Comparison of ENCODE assay signal across 8 cellular contexts in the genomic region with DNA sequence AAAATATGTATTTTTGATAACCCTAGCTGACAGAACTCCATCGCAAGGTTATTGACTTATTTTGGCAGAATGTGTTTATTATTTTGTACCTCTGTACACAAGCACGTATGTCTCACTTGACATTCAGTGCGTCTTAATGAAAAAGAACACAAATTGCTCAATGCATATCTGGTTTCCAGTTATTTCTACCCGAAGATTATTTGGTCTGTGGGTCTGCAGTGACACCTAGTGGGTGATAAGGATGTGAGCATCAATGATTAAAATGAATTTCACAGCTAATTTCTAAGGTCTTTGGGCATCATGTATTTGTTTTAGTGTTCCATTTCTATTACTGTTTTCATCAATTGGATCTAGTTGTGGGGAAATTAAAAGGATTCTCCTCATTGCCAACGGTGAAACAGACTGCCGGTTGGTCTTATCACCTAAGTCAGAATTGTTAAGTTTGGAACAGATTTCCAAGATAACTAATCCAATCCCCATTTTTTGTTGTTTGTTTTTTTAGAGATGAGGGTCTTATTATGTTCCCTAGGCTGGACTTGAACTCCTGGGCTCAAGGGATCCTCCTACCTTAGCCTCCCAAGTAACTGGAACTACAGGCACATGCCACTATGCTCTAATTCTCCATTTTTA. TPM values are rescaled to one million over a fixed set of nuclear protein-coding genes. Genes with fewer than 3 reads are reported as not detected.
DNase-seq lines count a peak whose midpoint lies in the region; ATAC-seq and TF ChIP-seq lines count a peak whose summit lies in the region.

No MANE protein-coding gene starts in this region.

- H3K27me3 ChIP-seq in gastroesophageal sphincter, result no peaks in the 10 kb centered on the region

- no peak overlapping the region for H3K4me3 ChIP-seq in gastroesophageal sphincter

- peak; percentile 38 for DNase-seq in COLO668 (lab: John Stamatoyannopoulos, UW; ENCODE audit: unreplicated experiment)
- peak; percentile 62 for DNase-seq in HEK293T (ENCODE audit: extremely low spot score)
- DNase-seq in NOMO-1 treated with DMSO at 0.1 percent for 48 hours (lab: John Stamatoyannopoulos, UW; ENCODE audit: unreplicated experiment), result peak; percentile 67
- DNase-seq in activated naive CD4-positive, alpha-beta T cell treated with anti-CD3 and anti-CD28 coated beads for 36 hours, result peak; percentile 67
- DNase-seq in pulmonary artery endothelial cell (ENCODE audit: low read depth, low spot score), result peak; percentile 20
- DNase-seq in D341Med (ENCODE audit: low spot score), result no peak

- no peak for TF ChIP-seq EP300 in gastroesophageal sphincter (IDR thresholded peaks at IDR 0.05)

- POLR2A ChIA-PET in HEK293T (lab: Yijun Ruan, JAX), result interaction anchor here (0.6 kb wide), 1 partner anchor 957 kb away, joined by 3 read pairs; no protein-coding TSS in a partner anchor

- peaks cover 15% of the 10 kb centered on the region for H3K36me3 Mint-ChIP-seq in activated naive CD4-positive, alpha-beta T cell treated with anti-CD3 and anti-CD28 coated beads for 36 hours (ENCODE audit: low read depth)

- H3K4me1 Mint-ChIP-seq in activated naive CD4-positive, alpha-beta T cell treated with anti-CD3 and anti-CD28 coated beads for 36 hours (ENCODE audit: low read depth), result peaks cover 12% of the 10 kb centered on the region

- no peaks in the 10 kb centered on the region for H3K9me3 ChIP-seq in gastroesophageal sphincter

- intact Hi-C loops in activated naive CD4-positive, alpha-beta T cell treated with anti-CD3 and anti-CD28 coated beads for 36 hours (cut with micrococcal nuclease), result loop anchor here (1.0 to 10.0 kb wide), 7 partner anchors 54 to 737 kb away; no protein-coding TSS in a partner anchor

- no peaks in the 10 kb centered on the region for H3K27me3 Mint-ChIP-seq in activated naive CD4-positive, alpha-beta T cell treated with anti-CD3 and anti-CD28 coated beads for 36 hours (ENCODE audit: low read depth)

- no peak overlapping the region for H3K27ac Mint-ChIP-seq in activated naive CD4-positive, alpha-beta T cell treated with anti-CD3 and anti-CD28 coated beads for 36 hours

- WGBS in gastroesophageal sphincter (ENCODE audit: low coverage in 1 of 2), 2 donors, result 22 to 28% methylated on average over 6 of the region's 6 CpGs

- peak overlapping the region in 1 of 4 donors; percentile 46 for H3K27ac ChIP-seq in gastroesophageal sphincter

- H3K9me3 Mint-ChIP-seq in activated naive CD4-positive, alpha-beta T cell treated with anti-CD3 and anti-CD28 coated beads for 36 hours, result no peaks in the 10 kb centered on the region

- TF ChIP-seq CTCF in gastroesophageal sphincter (IDR thresholded peaks at IDR 0.05), result peak; percentile 73 to 94 (median 86)

- ATAC-seq in gastroesophageal sphincter (no peak), HG03565 (IDR thresholded peaks at IDR 0.05; ENCODE audit: unreplicated experiment) (no peak)

- peaks cover 0 to 57% of the 10 kb centered on the region in 2 donors for H3K36me3 ChIP-seq in gastroesophageal sphincter

- H3K4me3 Mint-ChIP-seq in activated naive CD4-positive, alpha-beta T cell treated with anti-CD3 and anti-CD28 coated beads for 36 hours, result no peak overlapping the region

- TF ChIP-seq POLR2A in gastroesophageal sphincter (IDR thresholded peaks at IDR 0.05), result no peak

- CTCF ChIA-PET in HEK293T (lab: Yijun Ruan, JAX), result interaction anchor here (0.6 to 4.1 kb wide), 7 partner anchors 9 to 885 kb away, joined by 3 to 28 read pairs (median 4); no protein-coding TSS in a partner anchor
- CTCF ChIA-PET in activated naive CD4-positive, alpha-beta T cell treated with anti-CD3 and anti-CD28 coated beads for 36 hours (lab: Charles Lee), result interaction anchor here (0.7 to 5.0 kb wide), 18 partner anchors 9 to 739 kb away, joined by 3 to 38 read pairs (median 4); a partner anchor contains a TSS

- H3K4me1 ChIP-seq in gastroesophageal sphincter, result peaks cover 0 to 23% (median 0%) of the 10 kb centered on the region in 3 donors

TF ChIP-seq in HEK293T, 16 proteins besides CTCF, POLR2A, EP300 and RAD21:
- TF ChIP-seq FOXA1 (IDR thresholded peaks at IDR 0.05) (no peak), FOXM1 (IDR thresholded peaks at IDR 0.05; ENCODE audit: borderline replicate concordance) (no peak), FOXK2 (IDR thresholded peaks at IDR 0.05) (no peak), ZNF384 (IDR thresholded peaks at IDR 0.05) (no peak), HDGF (IDR thresholded peaks at IDR 0.05; ENCODE audit: borderline replicate concordance) (no peak), L3MBTL2 (conservative IDR thresholded peaks at IDR 0.05) (no peak), NFRKB (IDR thresholded peaks at IDR 0.05) (no peak), LEF1 (IDR thresholded peaks at IDR 0.05; ENCODE audit: borderline replicate concordance) (no peak), ARNT (IDR thresholded peaks at IDR 0.05) (no peak), SUZ12 (IDR thresholded peaks at IDR 0.05) (no peak), ELF4 (IDR thresholded peaks at IDR 0.05) (no peak), SP1 (IDR thresholded peaks at IDR 0.05) (no peak), TARDBP (IDR thresholded peaks at IDR 0.05) (no peak), CTBP1 (IDR thresholded peaks at IDR 0.05; ENCODE audit: borderline replicate concordance) (no peak), BHLHE40 (IDR thresholded peaks at IDR 0.05; ENCODE audit: borderline replicate concordance) (no peak)
- TF ChIP-seq, protein P1, sequence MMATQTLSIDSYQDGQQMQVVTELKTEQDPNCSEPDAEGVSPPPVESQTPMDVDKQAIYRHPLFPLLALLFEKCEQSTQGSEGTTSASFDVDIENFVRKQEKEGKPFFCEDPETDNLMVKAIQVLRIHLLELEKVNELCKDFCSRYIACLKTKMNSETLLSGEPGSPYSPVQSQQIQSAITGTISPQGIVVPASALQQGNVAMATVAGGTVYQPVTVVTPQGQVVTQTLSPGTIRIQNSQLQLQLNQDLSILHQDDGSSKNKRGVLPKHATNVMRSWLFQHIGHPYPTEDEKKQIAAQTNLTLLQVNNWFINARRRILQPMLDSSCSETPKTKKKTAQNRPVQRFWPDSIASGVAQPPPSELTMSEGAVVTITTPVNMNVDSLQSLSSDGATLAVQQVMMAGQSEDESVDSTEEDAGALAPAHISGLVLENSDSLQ (IDR thresholded peaks at IDR 0.05), result no peak

RNA-seq across cellular contexts. Expression of a gene that starts 13.9 kb away (rescaled TPM):
- 10 to 100 TPM; 11.4 to 13.3 TPM for total RNA-seq in activated naive CD4-positive, alpha-beta T cell treated with anti-CD3 and anti-CD28 coated beads for 36 hours
- 10 to 100 TPM; 11.6 to 24.4 (median 14.8) TPM for total RNA-seq in gastroesophageal sphincter
- total RNA-seq in pulmonary artery endothelial cell, result 21.2 and 26.0 TPM in 2 replicates

RNA-seq across cellular contexts. Expression of a gene that starts 30.4 kb away (rescaled TPM):
- total RNA-seq in activated naive CD4-positive, alpha-beta T cell treated with anti-CD3 and anti-CD28 coated beads for 36 hours, result 1 to 10 TPM; 1.9 to 3.2 TPM
- total RNA-seq in gastroesophageal sphincter (10 to 100 TPM in 1 of 4 donors, 1 to 10 TPM in 3; 7.2 to 12.8 (median 8.8) TPM), pulmonary artery endothelial cell (4.6 and 6.0 TPM in 2 replicates)
